13 cellular contexts compared by ENCODE assay signal in genomic region chr10:129949411-129950335, GRCh38. TPM values are rescaled to one million over a fixed set of nuclear protein-coding genes. Genes with fewer than 3 reads are reported as not detected.
DNase-seq lines count a peak whose midpoint lies in the region; ATAC-seq and TF ChIP-seq lines count a peak whose summit lies in the region.
"Had no signal": no experiment of that assay in that cellular context is flagged by ENCODE, and none has a peak within 500 bp of the region (broad histone marks: within the 10 kb centered on the region; RNA-seq: fewer than 3 reads in every experiment).

No MANE protein-coding gene starts in this region.

- H4K20me1 ChIP-seq in hepatocyte (ENCODE audit: insufficient read depth, poor library complexity, severe bottlenecking) = no peaks in the 10 kb centered on the region

- peaks cover 21% of the 10 kb centered on the region for H3K27me3 Mint-ChIP-seq in chondrocyte (ENCODE audit: low read depth)
- peaks cover 35% of the 10 kb centered on the region for H3K27me3 Mint-ChIP-seq in activated T-cell treated with anti-CD3 and anti-CD28 coated beads, Interleukin-2, amount 50 U/mL, for 72 hours (ENCODE audit: low read depth)

- H3K4me1 ChIP-seq in HAP-1 (peaks cover 42% of the 10 kb centered on the region), hepatocyte (ENCODE audit: insufficient read depth) (no peaks in the 10 kb centered on the region), skeletal muscle satellite cell (ENCODE audit: control insufficient read depth, insufficient read depth, low read length) (peaks cover 72% of the 10 kb centered on the region)
- H3K4me1 ChIP-seq: prostate gland had no signal

- in situ Hi-C loops in HAP-1 (cut with MboI; ENCODE audit: low sequenced_read_pairs) = loop anchor here (25.0 kb wide), 3 partner anchors 487 to 1812 kb away; partner anchors contain the start of genes MGMT and MKI67

- H3K9me2 ChIP-seq in hepatocyte (replicated peaks; ENCODE audit: insufficient read depth) = no peaks in the 10 kb centered on the region

- no peak for TF ChIP-seq CTCF in chondrocyte (IDR thresholded peaks at IDR 0.05)
- no peak for TF ChIP-seq CTCF in hepatocyte (IDR thresholded peaks at IDR 0.05; ENCODE audit: poor library complexity)

- H2AFZ ChIP-seq in hepatocyte = peak overlapping the region; percentile 16

- H3K9me3 Mint-ChIP-seq in chondrocyte (ENCODE audit: low read depth) = no peaks in the 10 kb centered on the region
- no peaks in the 10 kb centered on the region for H3K9me3 Mint-ChIP-seq in activated T-cell treated with anti-CD3 and anti-CD28 coated beads, Interleukin-2, amount 50 U/mL, for 72 hours

- peak overlapping the region; percentile 21 for H3K4me3 Mint-ChIP-seq in chondrocyte (ENCODE audit: unreplicated experiment)
- H3K4me3 Mint-ChIP-seq in activated T-cell treated with anti-CD3 and anti-CD28 coated beads, Interleukin-2, amount 50 U/mL, for 72 hours = no peak overlapping the region

- H3K27me3 ChIP-seq in HAP-1 (ENCODE audit: low read depth) (no peaks in the 10 kb centered on the region), hepatocyte (peaks cover 18% of the 10 kb centered on the region), skeletal muscle satellite cell (ENCODE audit: control insufficient read depth, insufficient read depth, low read length) (no peaks in the 10 kb centered on the region)

- H3K9me3 ChIP-seq in HAP-1 = no peaks in the 10 kb centered on the region
- no peaks in the 10 kb centered on the region for H3K9me3 ChIP-seq in hepatocyte (ENCODE audit: low read depth)
- H3K9me3 ChIP-seq in skeletal muscle satellite cell (replicated peaks; ENCODE audit: low read length) = no peaks in the 10 kb centered on the region
- H3K9me3 ChIP-seq: prostate gland had no signal

- H3K9ac ChIP-seq in skeletal muscle satellite cell (ENCODE audit: low read depth, low read length) = peak overlapping the region; percentile 63

- H3K36me3 ChIP-seq in HAP-1 (replicated peaks) (no peaks in the 10 kb centered on the region), hepatocyte (replicated peaks; ENCODE audit: insufficient read depth, low read depth) (no peaks in the 10 kb centered on the region), skeletal muscle satellite cell (ENCODE audit: insufficient read depth, low read length) (no peaks in the 10 kb centered on the region)
- H3K36me3 ChIP-seq: prostate gland had no signal

- peak overlapping the region; percentile 59 for H3K27ac ChIP-seq in hepatocyte
- H3K27ac ChIP-seq: prostate gland had no signal

- no peak for ATAC-seq in activated T-cell treated with anti-CD3 and anti-CD28 coated beads, Interleukin-2, amount 50 U/mL, for 72 hours (replicated peaks in 1 of 2)
- ATAC-seq in HG03175 (IDR thresholded peaks at IDR 0.05; ENCODE audit: unreplicated experiment) (no peak), GM21528 (IDR thresholded peaks at IDR 0.05; ENCODE audit: low FRiP score, unreplicated experiment) (no peak)

- H3K4me3 ChIP-seq in HAP-1 (no peak overlapping the region), hepatocyte (no peak overlapping the region), skeletal muscle satellite cell (ENCODE audit: low read length) (peak overlapping the region; percentile 56)
- H3K4me3 ChIP-seq: prostate gland had no signal

- H3K4me2 ChIP-seq in hepatocyte = peak overlapping the region; percentile 66
- peak overlapping the region; percentile 80 for H3K4me2 ChIP-seq in skeletal muscle satellite cell (ENCODE audit: low read length)

- no peaks in the 10 kb centered on the region for H3K36me3 Mint-ChIP-seq in chondrocyte (ENCODE audit: low read depth)
- no peaks in the 10 kb centered on the region for H3K36me3 Mint-ChIP-seq in activated T-cell treated with anti-CD3 and anti-CD28 coated beads, Interleukin-2, amount 50 U/mL, for 72 hours (ENCODE audit: insufficient read depth in 2 of 2)

- WGBS in hepatocyte (ENCODE audit: low lambda C conversion rate, missing lambda C conversion rate) = 43% methylated on average over 22 of the region's 27 CpGs

- DNase-seq in HAP-1 (ENCODE audit: low spot score in 2 of 2) (peak; percentile 60 to 81), chondrocyte (ENCODE audit: low spot score) (no peak), hepatocyte (ENCODE audit: low spot score) (peak; percentile 75), hippocampal formation (lab: John Stamatoyannopoulos, UW) (no peak)
- DNase-seq in activated T-cell treated with anti-CD3 and anti-CD28 coated beads, Interleukin-2, amount 50 U/mL, for 72 hours = no peak
- DNase-seq: activated CD8-positive, alpha-beta memory T cell treated with anti-CD3 and anti-CD28 coated beads, Interleukin-2, amount 50 U/mL, for 48 hours; central memory CD4-positive, alpha-beta T cell; SW 1271 had no signal

- no peaks in the 10 kb centered on the region for H3K79me2 ChIP-seq in hepatocyte

- no peak overlapping the region for H3K27ac Mint-ChIP-seq in chondrocyte (ENCODE audit: unreplicated experiment)
- H3K27ac Mint-ChIP-seq in activated T-cell treated with anti-CD3 and anti-CD28 coated beads, Interleukin-2, amount 50 U/mL, for 72 hours = no peak overlapping the region

- peaks cover 3% of the 10 kb centered on the region for H3K4me1 Mint-ChIP-seq in chondrocyte (ENCODE audit: low read depth)
- no peaks in the 10 kb centered on the region for H3K4me1 Mint-ChIP-seq in activated T-cell treated with anti-CD3 and anti-CD28 coated beads, Interleukin-2, amount 50 U/mL, for 72 hours (ENCODE audit: low read depth)

RNA-seq across cellular contexts. Expression of gene EBF3, which starts 14.4 kb away (rescaled TPM):
- total RNA-seq in chondrocyte (2.2 TPM in 1 of 3 replicates, not detected in the others), hepatocyte (0.40 and 0.77 TPM in 2 replicates)
- 0.15 and 0.22 TPM in 2 replicates for polyA plus RNA-seq in hepatocyte
- 12.9 and 16.2 TPM in 2 replicates for total RNA-seq in skeletal muscle satellite cell (2012; rRNA removed)
- not detected for total RNA-seq in activated T-cell treated with anti-CD3 and anti-CD28 coated beads, Interleukin-2, amount 50 U/mL, for 72 hours
- total RNA-seq: HT1080 had no signal

Comparison
In these comparisons a context has a peak if more than half of its experiments do, and no peak if none do; other contexts are left out.
1. DNase-seq: peak in HAP-1 (2 of 2) and hepatocyte (single experiment); none in chondrocyte (single experiment), hippocampal formation (0 of 2) and activated T-cell treated with anti-CD3 and anti-CD28 coated beads, Interleukin-2, amount 50 U/mL, for 72 hours (0 of 2).